ENCODE assay signal across 11 cellular contexts in genomic region chr9:5509573-5509972, GRCh38. TPM values are rescaled to one million over a fixed set of nuclear protein-coding genes. Genes with fewer than 3 reads are reported as not detected.
DNase-seq lines count a peak whose midpoint lies in the region; ATAC-seq and TF ChIP-seq lines count a peak whose summit lies in the region.
"Had no signal": no experiment of that assay in that cellular context is flagged by ENCODE, and none has a peak within 500 bp of the region (broad histone marks: within the 10 kb centered on the region; RNA-seq: fewer than 3 reads in every experiment).

No MANE protein-coding gene starts in this region.

- no peaks in the 10 kb centered on the region for H3K27me3 Mint-ChIP-seq in activated T-cell treated with anti-CD3 and anti-CD28 coated beads, Interleukin-2, amount 50 U/mL, for 24 hours
- no peaks in the 10 kb centered on the region for H3K27me3 Mint-ChIP-seq in activated CD8-positive, alpha-beta T cell treated with anti-CD3 and anti-CD28 coated beads for 36 hours

- no peaks in the 10 kb centered on the region for H3K9me3 ChIP-seq in thoracic aorta

- no peak for DNase-seq in activated T-cell treated with anti-CD3 and anti-CD28 coated beads, Interleukin-2, amount 50 U/mL, for 24 hours
- DNase-seq in activated T-cell treated with anti-CD3 and anti-CD28 coated beads for 4 hours (no peak), Right ventricle myocardium superior (no peak), thoracic aorta (ENCODE audit: low spot score) (no peak), HuH-7.5 (ENCODE audit: low spot score) (no peak), amygdala (lab: John Stamatoyannopoulos, UW) (no peak)
- DNase-seq in activated CD8-positive, alpha-beta T cell treated with anti-CD3 and anti-CD28 coated beads for 36 hours: no peak
- DNase-seq: naive B cell, NCI-H1930 had no signal

- H3K4me1 Mint-ChIP-seq in activated T-cell treated with anti-CD3 and anti-CD28 coated beads, Interleukin-2, amount 50 U/mL, for 24 hours (ENCODE audit: low read depth): peaks cover 60% of the 10 kb centered on the region
- H3K4me1 Mint-ChIP-seq in activated CD8-positive, alpha-beta T cell treated with anti-CD3 and anti-CD28 coated beads for 36 hours (ENCODE audit: low read depth): peaks cover 39% of the 10 kb centered on the region

- H3K9me3 Mint-ChIP-seq in activated T-cell treated with anti-CD3 and anti-CD28 coated beads, Interleukin-2, amount 50 U/mL, for 24 hours: peaks cover 14% of the 10 kb centered on the region
- peaks cover 5% of the 10 kb centered on the region for H3K9me3 Mint-ChIP-seq in activated CD8-positive, alpha-beta T cell treated with anti-CD3 and anti-CD28 coated beads for 36 hours

- H3K4me3 ChIP-seq in thoracic aorta: no peak overlapping the region

- POLR2A ChIA-PET in activated CD8-positive, alpha-beta T cell treated with anti-CD3 and anti-CD28 coated beads for 36 hours (lab: Charles Lee): interaction anchor here (1.2 to 1.4 kb wide), 2 partner anchors 50 to 91 kb away, joined by 3 to 4 read pairs; no protein-coding TSS in a partner anchor

- CTCF ChIA-PET in activated CD8-positive, alpha-beta T cell treated with anti-CD3 and anti-CD28 coated beads for 36 hours (lab: Charles Lee): interaction anchor here (0.7 to 1.2 kb wide), 3 partner anchors 16 to 73 kb away, joined by 3 to 4 read pairs (median 3); partner anchors contain the start of gene CD274

- no peak for ATAC-seq in activated CD8-positive, alpha-beta T cell treated with anti-CD3 and anti-CD28 coated beads for 36 hours
- ATAC-seq in Right ventricle myocardium superior (ENCODE audit: poor library complexity): peak; percentile 18
- ATAC-seq in thoracic aorta (ENCODE audit: insufficient number of reproducible peaks, low FRiP score, low read depth): no peak
- ATAC-seq in HG02870 (IDR thresholded peaks at IDR 0.05; ENCODE audit: unreplicated experiment): no peak

- no peaks in the 10 kb centered on the region for H3K27me3 ChIP-seq in thoracic aorta (replicated peaks; ENCODE audit: insufficient read depth)

- H3K27ac Mint-ChIP-seq in activated T-cell treated with anti-CD3 and anti-CD28 coated beads, Interleukin-2, amount 50 U/mL, for 24 hours: peak overlapping the region; percentile 98
- H3K27ac Mint-ChIP-seq in activated CD8-positive, alpha-beta T cell treated with anti-CD3 and anti-CD28 coated beads for 36 hours: peak overlapping the region; percentile 53

- peaks cover 8 to 32% of the 10 kb centered on the region in 2 donors for H3K4me1 ChIP-seq in thoracic aorta (ENCODE audit: control insufficient read depth in 1 of 2, low read depth in 2 of 2)

- intact Hi-C loops in activated CD8-positive, alpha-beta T cell treated with anti-CD3 and anti-CD28 coated beads for 36 hours (cut with micrococcal nuclease): no loop called here
- intact Hi-C loops in Right ventricle myocardium superior (cut with DNase I): no loop called here

- peak overlapping the region; percentile 65 for H3K27ac ChIP-seq in thoracic aorta
- H3K27ac ChIP-seq: C4-2B had no signal

- H3K36me3 ChIP-seq in thoracic aorta: no peaks in the 10 kb centered on the region

- H3K36me3 Mint-ChIP-seq in activated T-cell treated with anti-CD3 and anti-CD28 coated beads, Interleukin-2, amount 50 U/mL, for 24 hours (ENCODE audit: low read depth): no peaks in the 10 kb centered on the region
- H3K36me3 Mint-ChIP-seq in activated CD8-positive, alpha-beta T cell treated with anti-CD3 and anti-CD28 coated beads for 36 hours (ENCODE audit: low read depth): no peaks in the 10 kb centered on the region

- no peak overlapping the region for H3K4me3 Mint-ChIP-seq in activated T-cell treated with anti-CD3 and anti-CD28 coated beads, Interleukin-2, amount 50 U/mL, for 24 hours
- no peak overlapping the region for H3K4me3 Mint-ChIP-seq in activated CD8-positive, alpha-beta T cell treated with anti-CD3 and anti-CD28 coated beads for 36 hours

- TF ChIP-seq CTCF in activated CD8-positive, alpha-beta T cell treated with anti-CD3 and anti-CD28 coated beads for 36 hours (IDR thresholded peaks at IDR 0.05): no peak
- no peak for TF ChIP-seq CTCF in thoracic aorta (IDR thresholded peaks at IDR 0.05)

RNA-seq across cellular contexts. Expression of gene PDCD1LG2, which starts 0.8 kb away (rescaled TPM):
- total RNA-seq in activated CD8-positive, alpha-beta T cell treated with anti-CD3 and anti-CD28 coated beads for 36 hours: under 1 TPM; 0.13 to 0.14 TPM
- total RNA-seq in Right ventricle myocardium superior: 2.4 TPM
- 1 to 10 TPM; 1.1 to 4.5 TPM for total RNA-seq in thoracic aorta

RNA-seq across cellular contexts. Expression of gene CD274, which starts 59.2 kb away (rescaled TPM):
- 10 to 100 TPM; 12.2 to 13.7 TPM for total RNA-seq in activated CD8-positive, alpha-beta T cell treated with anti-CD3 and anti-CD28 coated beads for 36 hours
- total RNA-seq in Right ventricle myocardium superior: 9.0 TPM
- total RNA-seq in thoracic aorta: 1 to 10 TPM; 2.2 to 7.3 TPM
